1 cellular context compared by ENCODE assay signal in genomic region chr4:112280657-112281056, GRCh38.
TF ChIP-seq lines count a peak whose summit lies in the region.

No MANE protein-coding gene starts in this region.

TF ChIP-seq in GM12878, 131 proteins besides CTCF, POLR2A, EP300 and RAD21:
- TF ChIP-seq SP1 (IDR thresholded peaks at IDR 0.05; ENCODE audit: low read depth, low read length): no peak
- TF ChIP-seq NFYA (IDR thresholded peaks at IDR 0.05; ENCODE audit: borderline replicate concordance, low read depth, low read length): no peak
- no peak for TF ChIP-seq MTA2 (IDR thresholded peaks at IDR 0.05; ENCODE audit: low read depth)
- no peak for TF ChIP-seq CHD1 (IDR thresholded peaks at IDR 0.05; ENCODE audit: low read depth, low read length)
- no peak for TF ChIP-seq ZBED1 (IDR thresholded peaks at IDR 0.05; ENCODE audit: borderline replicate concordance)
- TF ChIP-seq ZNF24 (IDR thresholded peaks at IDR 0.05): no peak
- no peak for TF ChIP-seq POU2F2 (IDR thresholded peaks at IDR 0.05; ENCODE audit: borderline replicate concordance, low read depth, low read length)
- no peak for TF ChIP-seq ZZZ3 (IDR thresholded peaks at IDR 0.05; ENCODE audit: control insufficient read depth, insufficient read length, low read depth)
